In genomic region chr9:93450817-93451761, GRCh38 we compare ENCODE assay signal across 1 cellular context.
A peak's percentile ranks its signal among the peaks of the same experiment; 100 is the strongest.
TF ChIP-seq lines count a peak whose summit lies in the region.

Gene FAM120A, plus strand, starts transcription at chr9:93451685. Its CDS starts 231 bp downstream, at chr9:93451916.

TF ChIP-seq in GM12878, 131 proteins besides CTCF, POLR2A, EP300 and RAD21 (continued from another document and continues in another):
- TF ChIP-seq SREBF2 (IDR thresholded peaks at IDR 0.05; ENCODE audit: low read length): no peak
- no peak for TF ChIP-seq YBX1 (IDR thresholded peaks at IDR 0.05)
- no peak for TF ChIP-seq WRNIP1 (IDR thresholded peaks at IDR 0.05; ENCODE audit: borderline replicate concordance, low read depth, low read length)
- TF ChIP-seq EGR1 (IDR thresholded peaks at IDR 0.05; ENCODE audit: borderline replicate concordance in 1 of 2, low read depth in 2 of 2, low read length in 2 of 2): peak in 1 of 2 experiments; percentile 48; a peak in 2 of 3 replicates
- no peak for TF ChIP-seq ZNF592 (IDR thresholded peaks at IDR 0.05)
- TF ChIP-seq KDM1A (IDR thresholded peaks at IDR 0.05; ENCODE audit: borderline replicate concordance): no peak
- no peak for TF ChIP-seq SUPT20H (IDR thresholded peaks at IDR 0.05; ENCODE audit: borderline replicate concordance, control insufficient read depth, low read depth, low read length)
- no peak for TF ChIP-seq ZBTB11 (CRISPR knock-in tag; IDR thresholded peaks at IDR 0.05)
- TF ChIP-seq IKZF2 (IDR thresholded peaks at IDR 0.05): peak; percentile 65 to 71; a peak in 3 of 4 replicates
- TF ChIP-seq CEBPZ (IDR thresholded peaks at IDR 0.05; ENCODE audit: low read depth, low read length): no peak
- no peak for TF ChIP-seq RAD51 (IDR thresholded peaks at IDR 0.05)
- TF ChIP-seq SP1 (IDR thresholded peaks at IDR 0.05; ENCODE audit: low read depth, low read length): peak; percentile 21
- TF ChIP-seq BCLAF1 (IDR thresholded peaks at IDR 0.05): no peak
- TF ChIP-seq ZSCAN29 (IDR thresholded peaks at IDR 0.05): no peak
- TF ChIP-seq CREB1 (IDR thresholded peaks at IDR 0.05; ENCODE audit: low read depth): peak; percentile 37; the same call in 1 of the 2 replicates
- no peak for TF ChIP-seq RBBP5 (conservative IDR thresholded peaks at IDR 0.05)
- no peak for TF ChIP-seq ZBTB40 (IDR thresholded peaks at IDR 0.05; ENCODE audit: borderline replicate concordance)
- no peak for TF ChIP-seq JUND (IDR thresholded peaks at IDR 0.05; ENCODE audit: low read depth, low read length)
- no peak for TF ChIP-seq NFYA (IDR thresholded peaks at IDR 0.05; ENCODE audit: borderline replicate concordance, low read depth, low read length)
- TF ChIP-seq MTA3 (IDR thresholded peaks at IDR 0.05; ENCODE audit: borderline replicate concordance, low read length): peak; percentile 52; the same call in 1 of the 2 replicates
- no peak for TF ChIP-seq SMAD1 (IDR thresholded peaks at IDR 0.05; ENCODE audit: low read depth, partially characterized antibody)
- no peak for TF ChIP-seq TCF12 (IDR thresholded peaks at IDR 0.05; ENCODE audit: low read depth, low read length)
- TF ChIP-seq ZBTB4 (CRISPR knock-in tag; IDR thresholded peaks at IDR 0.05): no peak; the same call in 1 of the 2 replicates
- TF ChIP-seq KLF5 (IDR thresholded peaks at IDR 0.05; ENCODE audit: partially characterized antibody): peak; percentile 69
- TF ChIP-seq ELK1 (IDR thresholded peaks at IDR 0.05; ENCODE audit: low read depth, low read length): 0 out of 2 replicates have a peak, but pooled peaks have one; percentile 9
- no peak for TF ChIP-seq RELA (IDR thresholded peaks at IDR 0.05; ENCODE audit: borderline replicate concordance, partially characterized antibody)
- no peak for TF ChIP-seq CBX5 (IDR thresholded peaks at IDR 0.05; ENCODE audit: low read depth)
- no peak for TF ChIP-seq PML (IDR thresholded peaks at IDR 0.05; ENCODE audit: low read length)
- no peak for TF ChIP-seq ZNF207 (IDR thresholded peaks at IDR 0.05; ENCODE audit: borderline replicate concordance)
- TF ChIP-seq BCL3 (IDR thresholded peaks at IDR 0.05; ENCODE audit: borderline replicate concordance, insufficient read depth, low read depth, low read length, poor library complexity, severe bottlenecking): no peak
